27 cellular contexts compared by ENCODE assay signal in genomic region chr10:110524864-110525242, GRCh38. TPM values are rescaled to one million over a fixed set of nuclear protein-coding genes. Genes with fewer than 3 reads are reported as not detected.
DNase-seq lines count a peak whose midpoint lies in the region; ATAC-seq, FAIRE-seq and TF ChIP-seq lines count a peak whose summit lies in the region.
"Had no signal": no experiment of that assay in that cellular context is flagged by ENCODE, and none has a peak within 500 bp of the region (broad histone marks: within the 10 kb centered on the region; RNA-seq: fewer than 3 reads in every experiment).

No MANE protein-coding gene starts in this region.

- BruUV-seq in HepG2 (replicated peaks; lab: Mats Ljungman, UMichigan) = no TSS peak

- FAIRE-seq in HepG2 (lab: Jason Lieb, UNC) = no peak
- FAIRE-seq: urothelium cell line had no signal

- H3K9ac ChIP-seq in liver (ENCODE audit: low read depth in 1 of 2, low read length in 2 of 2) (no peak overlapping the region), HepG2 (ENCODE audit: insufficient read depth, low read depth, low read length) (no peak overlapping the region), mesendoderm (ENCODE audit: low read length) (no peak overlapping the region)
- H3K9ac ChIP-seq: BLaER1 treated with 17β-estradiol and CSF1 and Interleukin-3, amounts not matched to agents 10 nM and 100 nM had no signal

- H2BK5ac ChIP-seq in mesendoderm (ENCODE audit: low read length) = no peak overlapping the region

- no peak overlapping the region for H3K18ac ChIP-seq in mesendoderm (ENCODE audit: low read length)

- TF ChIP-seq POLR2A in HepG2 (IDR thresholded peaks at IDR 0.05; ENCODE audit: insufficient read depth in 1 of 2, low read depth in 2 of 2, low read length in 2 of 2) (no peak), prostate gland (IDR thresholded peaks at IDR 0.05) (no peak)

- H3K56ac ChIP-seq in mesendoderm (ENCODE audit: low read length) = no peak overlapping the region

- TF ChIP-seq CTCF in liver (IDR thresholded peaks at IDR 0.05; ENCODE audit: low read depth, low read length, missing input control) (no peak), HepG2 (CRISPR knock-in tag; IDR thresholded peaks at IDR 0.05) (no peak), choroid plexus epithelial cell (conservative IDR thresholded peaks at IDR 0.05; ENCODE audit: low read depth, low read length) (no peak), prostate gland (IDR thresholded peaks at IDR 0.05) (no peak)

- POLR2A ChIA-PET in HepG2 (lab: Yijun Ruan, JAX) = no interaction called here

- no peak overlapping the region for H2AK5ac ChIP-seq in mesendoderm (ENCODE audit: low read length)

- H3K4me1 ChIP-seq in liver (ENCODE audit: control insufficient read depth in 4 of 4, insufficient read depth in 4 of 4, low read length in 3 of 4) (peaks cover 1 to 8% (median 3%) of the 10 kb centered on the region in 4 donors), HepG2 (ENCODE audit: insufficient read depth, low read length) (peaks cover 48% of the 10 kb centered on the region), prostate gland (replicated peaks) (no peaks in the 10 kb centered on the region), mesendoderm (ENCODE audit: control insufficient read depth, low read depth, low read length) (peaks cover 11% of the 10 kb centered on the region)
- H3K4me1 ChIP-seq: ascending aorta had no signal

- H4K8ac ChIP-seq in mesendoderm (ENCODE audit: low read depth, low read length) = no peak overlapping the region

- TF ChIP-seq RAD21 in liver (IDR thresholded peaks at IDR 0.05) = no peak
- TF ChIP-seq RAD21 in HepG2 (CRISPR knock-in tag; IDR thresholded peaks at IDR 0.05) = no peak

- CTCF ChIA-PET in HepG2 (lab: Yijun Ruan, JAX; ENCODE audit: low intra/inter-chr PET ratio, low total read pairs) = no interaction called here

- no peaks in the 10 kb centered on the region for H3K79me2 ChIP-seq in HepG2 (ENCODE audit: insufficient read depth, low read length)
- no peaks in the 10 kb centered on the region for H3K79me2 ChIP-seq in mesendoderm (ENCODE audit: control insufficient read depth, insufficient read depth, low read length)

- no peak overlapping the region for H2AFZ ChIP-seq in HepG2 (ENCODE audit: low read length)

- H3K27ac ChIP-seq in liver (ENCODE audit: low read depth in 1 of 2, low read length in 2 of 2) (no peak overlapping the region), HepG2 (ENCODE audit: extremely low read length, insufficient read depth, low read length) (no peak overlapping the region), prostate gland (no peak overlapping the region), mesendoderm (ENCODE audit: low read depth, low read length) (no peak overlapping the region)
- H3K27ac ChIP-seq: ascending aorta, dorsolateral prefrontal cortex, heart right ventricle, suprapubic skin had no signal

- no peaks in the 10 kb centered on the region for H3K36me3 ChIP-seq in liver (ENCODE audit: control insufficient read depth in 4 of 4, insufficient read depth in 3 of 4, low read depth in 1 of 4, low read length in 3 of 4)
- H3K36me3 ChIP-seq in HepG2 (replicated peaks in 1 of 2; ENCODE audit: control insufficient read depth in 1 of 2, insufficient read depth in 2 of 2, low read length in 2 of 2) = no peaks in the 10 kb centered on the region
- H3K36me3 ChIP-seq in prostate gland = no peaks in the 10 kb centered on the region
- H3K36me3 ChIP-seq in mesendoderm (ENCODE audit: control insufficient read depth, insufficient read depth, low read length) = no peaks in the 10 kb centered on the region
- H3K36me3 ChIP-seq: ascending aorta, heart right ventricle, spleen, suprapubic skin had no signal

- H3K4me2 ChIP-seq in HepG2 (ENCODE audit: low read depth, low read length) = no peak overlapping the region
- H3K4me2 ChIP-seq in mesendoderm (ENCODE audit: low read length) = no peak overlapping the region

- DNase-seq in HepG2 (ENCODE audit: low spot score) (no peak), RKO (ENCODE audit: low spot score) (peak; percentile 57), choroid plexus epithelial cell (ENCODE audit: low read depth) (peak; percentile 24), prostate gland (ENCODE audit: low spot score) (no peak), glomerular visceral epithelial cell (ENCODE audit: extremely low spot score) (no peak), mesendoderm (no peak)
- DNase-seq: central memory CD4-positive, alpha-beta T cell; DMS79 treated with DMSO at 0.1 percent for 48 hours; dorsolateral prefrontal cortex; heart right ventricle; left cardiac atrium; naive B cell; NCI-H1092 treated with DMSO at 0.1 percent for 48 hours; NCI-H1930; NCI-H526 treated with DMSO at 0.1 percent for 48 hours; occipital lobe; retina; spleen; stimulated activated CD4-positive, alpha-beta T cell treated with anti-CD3 and anti-CD28 coated beads, Interleukin-4, amount 100 ng/mL, for 1 hour; T1000 had no signal

- H3K23ac ChIP-seq in mesendoderm (ENCODE audit: low read length) = no peak overlapping the region

- WGBS in liver = 50% methylated on average over 2 of the region's 2 CpGs
- 0% methylated on average over 2 of the region's 2 CpGs for WGBS in HepG2 (ENCODE audit: low lambda C conversion rate)
- WGBS in prostate gland = 87% methylated on average over 2 of the region's 2 CpGs
- no CpG with 5 or more reads among the region's 2 CpGs for WGBS in mesendoderm (ENCODE audit: extremely low coverage, insufficient coverage, low lambda C conversion rate)

- H3K9me3 ChIP-seq in liver (ENCODE audit: control insufficient read depth in 4 of 4, low read length in 3 of 4) = no peaks in the 10 kb centered on the region
- H3K9me3 ChIP-seq in HepG2 (ENCODE audit: low read length) = no peaks in the 10 kb centered on the region
- H3K9me3 ChIP-seq in prostate gland = no peaks in the 10 kb centered on the region
- H3K9me3 ChIP-seq: ascending aorta; BLaER1 treated with 17β-estradiol and CSF1 and Interleukin-3, amounts not matched to agents 10 nM and 100 nM; heart right ventricle; spleen; suprapubic skin had no signal

- no peak overlapping the region for H3K4ac ChIP-seq in mesendoderm (ENCODE audit: low read depth, low read length)

- no peak overlapping the region for H2BK15ac ChIP-seq in mesendoderm (replicated peaks; ENCODE audit: low read depth)

- ATAC-seq in HepG2 = no peak
- ATAC-seq: activated naive CD4-positive, alpha-beta T cell treated with anti-CD3 and anti-CD28 coated beads, Interleukin-2, amount 50 U/mL, for 72 hours; heart right ventricle; left cardiac atrium; stimulated activated memory B cell treated with anti-CD40 and anti-IgM and Interleukin-4, amounts not matched to agents 10 μg/mL and 1 μg/mL and 100 μg/mL, for 72 hours had no signal

- H3K4me3 ChIP-seq in liver (ENCODE audit: low read depth in 1 of 3, low read length in 3 of 3) (no peak overlapping the region), HepG2 (replicated peaks in 1 of 3; ENCODE audit: insufficient read depth in 1 of 3, low read depth in 2 of 3, low read length in 3 of 3) (no peak overlapping the region), choroid plexus epithelial cell (ENCODE audit: low read depth, low read length) (no peak overlapping the region), prostate gland (no peak overlapping the region), mesendoderm (ENCODE audit: low read length) (no peak overlapping the region)
- H3K4me3 ChIP-seq: ascending aorta; BLaER1 treated with 17β-estradiol and CSF1 and Interleukin-3, amounts not matched to agents 10 nM and 100 nM; dorsolateral prefrontal cortex; heart right ventricle; spleen; suprapubic skin had no signal

- intact Hi-C loops in HepG2 (cut with micrococcal nuclease; ENCODE audit: unreplicated experiment) = no loop called here
- intact Hi-C loops in prostate gland (cut with DNase I) = no loop called here

- in situ Hi-C loops in HepG2 (cut with HindIII; ENCODE audit: extremely low pct_ligation_motif_present, low pct_unique_long_range_greater_than_20kb) = no loop called here

- no peaks in the 10 kb centered on the region for H3K27me3 ChIP-seq in liver (ENCODE audit: control insufficient read depth in 4 of 4, insufficient read depth in 4 of 4, low read length in 3 of 4)
- H3K27me3 ChIP-seq in HepG2 (ENCODE audit: control insufficient read depth in 1 of 2, insufficient read depth in 2 of 2, low read length in 2 of 2) = peaks cover 2 to 15% of the 10 kb centered on the region in 2 experiments; a peak in 3 of 5 replicates
- H3K27me3 ChIP-seq in prostate gland (replicated peaks; ENCODE audit: insufficient read depth) = no peaks in the 10 kb centered on the region
- H3K27me3 ChIP-seq in mesendoderm (ENCODE audit: insufficient read depth, low read length, poor library complexity) = no peaks in the 10 kb centered on the region
- H3K27me3 ChIP-seq: ascending aorta, suprapubic skin had no signal

- H4K20me1 ChIP-seq in HepG2 (ENCODE audit: insufficient read depth, low read length) = no peaks in the 10 kb centered on the region
- H4K20me1 ChIP-seq: BLaER1 treated with 17β-estradiol and CSF1 and Interleukin-3, amounts not matched to agents 10 nM and 100 nM had no signal

- no peaks in the 10 kb centered on the region for H3K79me1 ChIP-seq in mesendoderm (ENCODE audit: low read length)

- TF ChIP-seq EP300 in HepG2 (IDR thresholded peaks at IDR 0.05; ENCODE audit: low read depth in 2 of 2, low read length in 2 of 2) (no peak), HepG2 (CRISPR knock-in tag; IDR thresholded peaks at IDR 0.05; ENCODE audit: borderline replicate concordance) (no peak)

- H2BK120ac ChIP-seq in mesendoderm (ENCODE audit: low read depth, low read length) = no peak overlapping the region

- no peak overlapping the region for H4K5ac ChIP-seq in mesendoderm (ENCODE audit: low read length)

RNA-seq across cellular contexts. Expression of gene DUSP5, which starts 27.1 kb away (rescaled TPM):
- 1 to 10 TPM; 7.5 to 8.9 TPM for total RNA-seq in liver
- 1 to 10 TPM; 2.0 to 8.6 TPM for polyA plus RNA-seq in liver
- 1.4 and 1.5 TPM in 2 replicates for total RNA-seq in HepG2 (2016; rRNA removed; fragmentation: Illumina TruSeq; extraction: Trizol)
- 0.35 and 0.71 TPM in 2 replicates for total RNA-seq in HepG2 (2016; cell fraction: cytosol; rRNA removed; fragmentation: Illumina TruSeq; extraction: Trizol; ENCODE audit: low read depth)
- total RNA-seq in HepG2 (2016; cell fraction: insoluble cytoplasmic fraction; rRNA removed; fragmentation: Illumina TruSeq; extraction: Trizol) = 1.2 and 1.5 TPM in 2 replicates
- total RNA-seq in HepG2 (2016; cell fraction: membrane; rRNA removed; fragmentation: Illumina TruSeq; extraction: Trizol) = 1.7 and 2.0 TPM in 2 replicates
- total RNA-seq in HepG2 (2016; cell fraction: nucleus; rRNA removed; fragmentation: Illumina TruSeq; extraction: Trizol) = 0.88 and 0.99 TPM in 2 replicates
- 3.7 and 5.8 TPM in 2 replicates for polyA plus RNA-seq in HepG2 (2011; rRNA removed)
- 6.6 and 7.0 TPM in 2 replicates for polyA plus RNA-seq in HepG2 (2011; cell fraction: cytosol; rRNA removed)
- polyA plus RNA-seq in HepG2 (2011; cell fraction: nucleus; rRNA removed) = 4.5 and 4.8 TPM in 2 replicates
- polyA plus RNA-seq in HepG2 (2012) = 2.3 and 5.4 TPM in 2 replicates
- polyA plus RNA-seq in HepG2 (2016; cell fraction: cytosol; fragmentation: Illumina TruSeq; extraction: Trizol; ENCODE audit: low read depth) = 0.44 and 0.53 TPM in 2 replicates
- polyA plus RNA-seq in HepG2 (2016; cell fraction: insoluble cytoplasmic fraction; fragmentation: Illumina TruSeq; extraction: Trizol; ENCODE audit: low read depth) = 1.4 and 1.6 TPM in 2 replicates
- 1.2 and 1.7 TPM in 2 replicates for polyA plus RNA-seq in HepG2 (2016; cell fraction: membrane; fragmentation: Illumina TruSeq; extraction: Trizol; ENCODE audit: low read depth)
- 0.82 and 1.5 TPM in 2 replicates for polyA plus RNA-seq in HepG2 (2016; cell fraction: nucleus; fragmentation: Illumina TruSeq; extraction: Trizol; ENCODE audit: insufficient read depth, low read depth)
- polyA minus RNA-seq in HepG2 (2011; rRNA and poly(A)+ RNA removed; ENCODE audit: low replicate concordance) = 26.8 and 47.7 TPM in 2 replicates
- 12.5 and 15.5 TPM in 2 replicates for polyA minus RNA-seq in HepG2 (2011; cell fraction: cytosol; rRNA and poly(A)+ RNA removed)
- 4.5 and 6.5 TPM in 2 replicates for polyA minus RNA-seq in HepG2 (2011; cell fraction: nucleus; rRNA and poly(A)+ RNA removed)
- 10 to 100 TPM in 1 of 2 donors, 1 to 10 TPM in 1; 6.9 to 33.1 TPM for total RNA-seq in prostate gland
- 52.5 TPM for polyA plus RNA-seq in mesendoderm (2013, experiment 1 of 2)
- polyA plus RNA-seq in mesendoderm (2013, experiment 2 of 2) = 50.7 TPM

RNA-seq across cellular contexts. Expression of gene SMC3, which starts 42.6 kb away (rescaled TPM):
- total RNA-seq in liver = 10 to 100 TPM; 13.1 to 26.4 TPM
- 10 to 100 TPM in 1 of 2 donors, 1 to 10 TPM in 1; 7.2 to 23.0 TPM for polyA plus RNA-seq in liver
- 48.0 and 85.7 TPM in 2 replicates for total RNA-seq in HepG2 (2016; rRNA removed; fragmentation: Illumina TruSeq; extraction: Trizol)
- total RNA-seq in HepG2 (2016; cell fraction: cytosol; rRNA removed; fragmentation: Illumina TruSeq; extraction: Trizol; ENCODE audit: low read depth) = 3.2 and 3.5 TPM in 2 replicates
- total RNA-seq in HepG2 (2016; cell fraction: insoluble cytoplasmic fraction; rRNA removed; fragmentation: Illumina TruSeq; extraction: Trizol) = 46.4 and 83.6 TPM in 2 replicates
- 7.5 and 8.5 TPM in 2 replicates for total RNA-seq in HepG2 (2016; cell fraction: membrane; rRNA removed; fragmentation: Illumina TruSeq; extraction: Trizol)
- 37.1 and 40.3 TPM in 2 replicates for total RNA-seq in HepG2 (2016; cell fraction: nucleus; rRNA removed; fragmentation: Illumina TruSeq; extraction: Trizol)
- 7.6 and 11.7 TPM in 2 replicates for polyA plus RNA-seq in HepG2 (2011; rRNA removed)
- 4.1 and 6.7 TPM in 2 replicates for polyA plus RNA-seq in HepG2 (2011; cell fraction: cytosol; rRNA removed)
- 5.1 and 6.5 TPM in 2 replicates for polyA plus RNA-seq in HepG2 (2011; cell fraction: nucleus; rRNA removed)
- 27.9 and 52.1 TPM in 2 replicates for polyA plus RNA-seq in HepG2 (2012)
- polyA plus RNA-seq in HepG2 (2016; cell fraction: cytosol; fragmentation: Illumina TruSeq; extraction: Trizol; ENCODE audit: low read depth) = 0.59 and 0.88 TPM in 2 replicates
- 68.8 and 70.8 TPM in 2 replicates for polyA plus RNA-seq in HepG2 (2016; cell fraction: insoluble cytoplasmic fraction; fragmentation: Illumina TruSeq; extraction: Trizol; ENCODE audit: low read depth)
- polyA plus RNA-seq in HepG2 (2016; cell fraction: membrane; fragmentation: Illumina TruSeq; extraction: Trizol; ENCODE audit: low read depth) = 1.4 and 1.9 TPM in 2 replicates
- 43.2 and 43.3 TPM in 2 replicates for polyA plus RNA-seq in HepG2 (2016; cell fraction: nucleus; fragmentation: Illumina TruSeq; extraction: Trizol; ENCODE audit: insufficient read depth, low read depth)
- 4.0 and 7.2 TPM in 2 replicates for polyA minus RNA-seq in HepG2 (2011; rRNA and poly(A)+ RNA removed; ENCODE audit: low replicate concordance)
- 14.2 and 14.6 TPM in 2 replicates for polyA minus RNA-seq in HepG2 (2011; cell fraction: cytosol; rRNA and poly(A)+ RNA removed)
- 16.0 and 18.0 TPM in 2 replicates for polyA minus RNA-seq in HepG2 (2011; cell fraction: nucleus; rRNA and poly(A)+ RNA removed)
- total RNA-seq in prostate gland = 10 to 100 TPM; 25.6 to 38.8 TPM
- polyA plus RNA-seq in mesendoderm (2013, experiment 1 of 2) = 103 TPM
- 102 TPM for polyA plus RNA-seq in mesendoderm (2013, experiment 2 of 2)

Comparison
In these comparisons a context has a peak if more than half of its experiments do, and no peak if none do; other contexts are left out.
1. DNase-seq: peak in RKO (single experiment) and choroid plexus epithelial cell (single experiment); none in HepG2 (single experiment), prostate gland (single experiment), glomerular visceral epithelial cell (single experiment) and mesendoderm (single experiment).